In the genomic region with DNA sequence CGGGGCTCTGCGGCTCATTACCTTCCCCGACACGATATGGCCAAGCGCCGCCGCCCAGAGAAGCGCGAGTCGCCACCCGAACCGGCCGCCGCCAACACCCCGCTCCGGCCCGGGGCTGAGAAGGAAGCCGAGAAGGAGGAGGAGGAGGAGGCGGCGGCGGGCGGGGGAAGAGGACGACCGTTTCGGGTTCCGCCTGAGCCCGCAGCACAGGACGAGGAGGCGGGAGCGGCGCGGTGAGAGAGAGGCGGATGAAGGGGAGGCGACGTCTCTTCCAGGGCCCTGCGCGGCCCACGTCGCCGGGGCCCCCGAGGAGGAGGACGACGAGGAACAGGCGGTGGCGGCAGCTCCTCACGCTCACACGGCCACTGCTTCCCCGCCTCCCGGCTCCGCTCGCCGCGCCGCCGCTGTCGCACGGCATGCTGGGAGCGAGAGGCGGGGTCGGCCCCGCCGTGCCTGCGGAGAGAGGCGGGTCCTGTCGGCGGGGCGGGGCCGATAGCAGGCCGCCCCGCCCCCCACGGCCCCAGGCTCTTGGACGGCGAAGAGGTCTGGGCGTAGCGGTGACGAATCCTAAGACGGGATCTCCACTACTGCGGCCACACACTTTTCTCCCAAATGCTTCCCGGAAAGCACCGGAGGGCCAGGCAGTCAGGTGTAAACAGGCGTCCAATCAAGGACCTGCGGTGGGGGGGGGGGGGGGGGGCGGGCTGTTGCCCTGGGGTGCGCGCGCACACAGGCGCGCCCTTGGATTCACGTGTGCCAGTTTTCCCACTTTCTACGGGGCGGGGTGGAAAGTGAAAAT, we compare ENCODE assay signal across 8 cellular contexts.
DNase-seq lines count a peak whose midpoint lies in the region; ATAC-seq lines count a peak whose summit lies in the region.

No MANE protein-coding gene starts in this region.

- ATAC-seq in GM18519 (IDR thresholded peaks at IDR 0.05; ENCODE audit: low FRiP score, unreplicated experiment) (peak; percentile 78), HG03039 (IDR thresholded peaks at IDR 0.05; ENCODE audit: unreplicated experiment) (peak; percentile 77)

- DNase-seq in A172 (ENCODE audit: low spot score) (peak; percentile 94), NCI-H2107 treated with DMSO at 0.1 percent for 48 hours (lab: John Stamatoyannopoulos, UW; ENCODE audit: unreplicated experiment) (peak; percentile 93), caudate nucleus (lab: John Stamatoyannopoulos, UW) (peak in 60 of 61 donors; percentile 55 to 99 (median 88)), inferior parietal cortex (ENCODE audit: extremely low spot score) (peak; percentile 97), smooth muscle cell of the brain vasculature (ENCODE audit: low read depth, low spot score) (peak; percentile 59)
- peak; percentile 80 to 86 (median 82) for DNase-seq in activated CD4-positive, CD25-positive, alpha-beta regulatory T cell (lab: John Stamatoyannopoulos, UW)

- H3K27ac ChIP-seq in caudate nucleus (ENCODE audit: low read depth, low read length) = peak overlapping the region; percentile 80

Comparison
In these comparisons a context has a peak if more than half of its experiments do, and no peak if none do; other contexts are left out.
1. Peak in every context shown above with its lines: DNase-seq, ATAC-seq and H3K27ac ChIP-seq.